27 cellular contexts compared by ENCODE assay signal in genomic region chr2:240479111-240479501, GRCh38. TPM values are rescaled to one million over a fixed set of nuclear protein-coding genes. Genes with fewer than 3 reads are reported as not detected.
A peak's percentile ranks its signal among the peaks of the same experiment; 100 is the strongest.
DNase-seq lines count a peak whose midpoint lies in the region; ATAC-seq lines count a peak whose summit lies in the region.
"Had no signal": no experiment of that assay in that cellular context is flagged by ENCODE, and none has a peak within 500 bp of the region (broad histone marks: within the 10 kb centered on the region; RNA-seq: fewer than 3 reads in every experiment).

No MANE protein-coding gene starts in this region.

- POLR2A ChIA-PET in activated naive CD8-positive, alpha-beta T cell treated with anti-CD3 and anti-CD28 coated beads, Interleukin-2, amount 10 ng/mL, durations not matched to agents 7 days and 5 days (lab: Charles Lee): no interaction called here

- H3K4me1 Mint-ChIP-seq in activated naive CD8-positive, alpha-beta T cell treated with anti-CD3 and anti-CD28 coated beads, Interleukin-2, amount 10 ng/mL, durations not matched to agents 7 days and 5 days: no peaks in the 10 kb centered on the region
- no peaks in the 10 kb centered on the region for H3K4me1 Mint-ChIP-seq in activated naive CD8-positive, alpha-beta T cell treated with anti-CD3 and anti-CD28 coated beads for 36 hours
- H3K4me1 Mint-ChIP-seq: brain had no signal

- no peak overlapping the region for H3K4me3 ChIP-seq in H7 (ENCODE audit: insufficient read depth, low read depth, low read length)
- H3K4me3 ChIP-seq: adrenal gland, HAP-1, K562, PC-9, psoas muscle, skin epidermis, tibial artery had no signal

- intact Hi-C loops in sciatic nerve (cut with DNase I): no loop called here

- no peaks in the 10 kb centered on the region for H3K36me3 ChIP-seq in H7 (replicated peaks; ENCODE audit: control insufficient read depth, insufficient read depth, low read length)
- H3K36me3 ChIP-seq: adrenal gland, BE2C, HAP-1 had no signal

- ATAC-seq in activated naive CD8-positive, alpha-beta T cell treated with anti-CD3 and anti-CD28 coated beads, Interleukin-2, amount 10 ng/mL, durations not matched to agents 7 days and 5 days (ENCODE audit: low read depth): no peak
- no peak for ATAC-seq in sciatic nerve
- no peak for ATAC-seq in GM18868 (IDR thresholded peaks at IDR 0.05; ENCODE audit: unreplicated experiment)
- ATAC-seq: K562, psoas muscle had no signal

- no peak for DNase-seq in activated naive CD8-positive, alpha-beta T cell treated with anti-CD3 and anti-CD28 coated beads, Interleukin-2, amount 10 ng/mL, durations not matched to agents 7 days and 5 days
- DNase-seq in activated naive CD8-positive, alpha-beta T cell treated with anti-CD3 and anti-CD28 coated beads for 36 hours: no peak
- DNase-seq in H7: peak; percentile 22
- DNase-seq in iPS-NIHi11 (ENCODE audit: low spot score): peak; percentile 4
- peak; percentile 42 for DNase-seq in sciatic nerve (ENCODE audit: low spot score)
- DNase-seq in mesenteric fat pad (ENCODE audit: low spot score): no peak
- no peak for DNase-seq in DMS153 (lab: John Stamatoyannopoulos, UW)
- DNase-seq: activated CD4-positive, alpha-beta T cell treated with anti-CD3 and anti-CD28 coated beads, Interleukin-2, amount 50 U/mL, for 4 hours; activated gamma-delta T cell treated with Interleukin-2 at 50 U/mL for 16 hours; BE2C; DMS53; NCI-H1105; NCI-H2029; NCI-H526; NK-92 treated with Interleukin-12 subunit alpha and Interleukin-12 subunit beta, amount 100 ng/mL, for 24 hours; PC-9; SHP77 treated with DMSO at 0.1 percent for 48 hours; T1000; WERI-Rb-1 had no signal

- no peak overlapping the region for H3K4me3 Mint-ChIP-seq in activated naive CD8-positive, alpha-beta T cell treated with anti-CD3 and anti-CD28 coated beads, Interleukin-2, amount 10 ng/mL, durations not matched to agents 7 days and 5 days
- H3K4me3 Mint-ChIP-seq in activated naive CD8-positive, alpha-beta T cell treated with anti-CD3 and anti-CD28 coated beads for 36 hours: no peak overlapping the region
- H3K4me3 Mint-ChIP-seq: brain had no signal

- peaks cover 6% of the 10 kb centered on the region for H3K9me3 Mint-ChIP-seq in activated naive CD8-positive, alpha-beta T cell treated with anti-CD3 and anti-CD28 coated beads, Interleukin-2, amount 10 ng/mL, durations not matched to agents 7 days and 5 days
- peaks cover 10% of the 10 kb centered on the region for H3K9me3 Mint-ChIP-seq in activated naive CD8-positive, alpha-beta T cell treated with anti-CD3 and anti-CD28 coated beads for 36 hours

- no peaks in the 10 kb centered on the region for H3K27me3 ChIP-seq in H7 (ENCODE audit: control insufficient read depth, insufficient read depth, low read length)
- H3K27me3 ChIP-seq: adrenal gland, BE2C, tibial artery had no signal

- H3K27me3 Mint-ChIP-seq in activated naive CD8-positive, alpha-beta T cell treated with anti-CD3 and anti-CD28 coated beads, Interleukin-2, amount 10 ng/mL, durations not matched to agents 7 days and 5 days: no peaks in the 10 kb centered on the region
- H3K27me3 Mint-ChIP-seq in activated naive CD8-positive, alpha-beta T cell treated with anti-CD3 and anti-CD28 coated beads for 36 hours: no peaks in the 10 kb centered on the region

- peak overlapping the region; percentile 0 for H3K27ac Mint-ChIP-seq in activated naive CD8-positive, alpha-beta T cell treated with anti-CD3 and anti-CD28 coated beads, Interleukin-2, amount 10 ng/mL, durations not matched to agents 7 days and 5 days
- no peak overlapping the region for H3K27ac Mint-ChIP-seq in activated naive CD8-positive, alpha-beta T cell treated with anti-CD3 and anti-CD28 coated beads for 36 hours

- peaks cover 10% of the 10 kb centered on the region for H3K36me3 Mint-ChIP-seq in activated naive CD8-positive, alpha-beta T cell treated with anti-CD3 and anti-CD28 coated beads, Interleukin-2, amount 10 ng/mL, durations not matched to agents 7 days and 5 days
- peaks cover 26% of the 10 kb centered on the region for H3K36me3 Mint-ChIP-seq in activated naive CD8-positive, alpha-beta T cell treated with anti-CD3 and anti-CD28 coated beads for 36 hours

RNA-seq across cellular contexts. Expression of gene GPC1, which starts 43.6 kb away (rescaled TPM):
- 1 to 10 TPM; 3.4 to 4.7 TPM for total RNA-seq in activated naive CD8-positive, alpha-beta T cell treated with anti-CD3 and anti-CD28 coated beads, Interleukin-2, amount 10 ng/mL, durations not matched to agents 7 days and 5 days
- total RNA-seq in activated naive CD8-positive, alpha-beta T cell treated with anti-CD3 and anti-CD28 coated beads for 36 hours: 1 to 10 TPM in 1 of 2 experiments, under 1 TPM in 1; 0.64 to 1.3 TPM
- total RNA-seq in H7 (2014; rRNA removed; shearing (Covaris generic)): 28.4 and 32.0 TPM in 2 replicates
- total RNA-seq in sciatic nerve (85.4 TPM), mesenteric fat pad (82.5 TPM)

Comparison
In these comparisons a context has a peak if more than half of its experiments do, and no peak if none do; other contexts are left out.
1. DNase-seq: peak in H7 (single experiment), iPS-NIHi11 (single experiment) and sciatic nerve (single experiment); none in activated naive CD8-positive, alpha-beta T cell treated with anti-CD3 and anti-CD28 coated beads, Interleukin-2, amount 10 ng/mL, durations not matched to agents 7 days and 5 days (single experiment), activated naive CD8-positive, alpha-beta T cell treated with anti-CD3 and anti-CD28 coated beads for 36 hours (single experiment), mesenteric fat pad (single experiment) and DMS153 (single experiment).